In genomic region chr7:152149363-152149762, GRCh38 we compare ENCODE assay signal across 24 cellular contexts.
DNase-seq lines count a peak whose midpoint lies in the region; ATAC-seq, FAIRE-seq and TF ChIP-seq lines count a peak whose summit lies in the region.
"Had no signal": no experiment of that assay in that cellular context is flagged by ENCODE, and none has a peak within 500 bp of the region (broad histone marks: within the 10 kb centered on the region; RNA-seq: fewer than 3 reads in every experiment).

No MANE protein-coding gene starts in this region.

- DNase-seq in activated T-cell treated with anti-CD3 and anti-CD28 coated beads, Interleukin-2, amount 50 U/mL, for 72 hours: no peak
- no peak for DNase-seq in activated T-cell treated with anti-CD3 and anti-CD28 coated beads, Interleukin-2, amount 50 U/mL, for 48 hours
- DNase-seq in endothelial cell (ENCODE audit: low spot score) (no peak), coronary artery (ENCODE audit: low spot score) (no peak), sigmoid colon (no peak), HepG2 (ENCODE audit: low spot score) (no peak)
- DNase-seq: COR-L47, DMS79, GM23248, H9, HFFc6, KG1, NCI-H1092 treated with DMSO at 0.1 percent for 48 hours, NCI-H146, NCI-H2029 treated with DMSO at 0.1 percent for 48 hours, NCI-H2171, NCI-H345, NCI-H524 treated with DMSO at 0.1 percent for 48 hours, NCI-H82, Peyer's patch had no signal

- FAIRE-seq in HepG2 (lab: Jason Lieb, UNC): no peak
- FAIRE-seq: A204.1 had no signal

- 58 to 76% methylated on average over 6 of the region's 6 CpGs for WGBS in sigmoid colon, 2 donors
- 96% methylated on average over 6 of the region's 6 CpGs for WGBS in HepG2 (ENCODE audit: low lambda C conversion rate)

- intact Hi-C loops in sigmoid colon (cut with DNase I) (no loop called here), HepG2 (cut with micrococcal nuclease; ENCODE audit: unreplicated experiment) (no loop called here)

- H3K9me3 Mint-ChIP-seq in activated T-cell treated with anti-CD3 and anti-CD28 coated beads, Interleukin-2, amount 50 U/mL, for 72 hours: no peaks in the 10 kb centered on the region
- no peaks in the 10 kb centered on the region for H3K9me3 Mint-ChIP-seq in endothelial cell (ENCODE audit: unreplicated experiment)
- H3K9me3 Mint-ChIP-seq: CD14-positive monocyte, H9, HFFc6 had no signal

- H3K4me3 Mint-ChIP-seq in activated T-cell treated with anti-CD3 and anti-CD28 coated beads, Interleukin-2, amount 50 U/mL, for 72 hours: no peak overlapping the region
- H3K4me3 Mint-ChIP-seq in endothelial cell (ENCODE audit: unreplicated experiment): peak overlapping the region; percentile 10
- H3K4me3 Mint-ChIP-seq: CD14-positive monocyte, H9, HFFc6 had no signal

- in situ Hi-C loops in HepG2 (cut with HindIII; ENCODE audit: extremely low pct_ligation_motif_present, low pct_unique_long_range_greater_than_20kb): no loop called here

- H3K27ac Mint-ChIP-seq in activated T-cell treated with anti-CD3 and anti-CD28 coated beads, Interleukin-2, amount 50 U/mL, for 72 hours: peak overlapping the region; percentile 73
- H3K27ac Mint-ChIP-seq in endothelial cell (ENCODE audit: unreplicated experiment): no peak overlapping the region
- H3K27ac Mint-ChIP-seq: CD14-positive monocyte, H9, HFFc6 had no signal

- H3K9ac ChIP-seq in HepG2 (ENCODE audit: insufficient read depth, low read depth, low read length): no peak overlapping the region
- H3K9ac ChIP-seq: GM23248 had no signal

- POLR2A ChIA-PET in HepG2 (lab: Yijun Ruan, JAX): no interaction called here

- no peaks in the 10 kb centered on the region for H4K20me1 ChIP-seq in HepG2 (ENCODE audit: insufficient read depth, low read length)

- H3K4me3 ChIP-seq in coronary artery: no peak overlapping the region
- H3K4me3 ChIP-seq in sigmoid colon: no peak overlapping the region
- no peak overlapping the region for H3K4me3 ChIP-seq in HepG2 (replicated peaks in 1 of 3; ENCODE audit: insufficient read depth in 1 of 3, low read depth in 2 of 3, low read length in 3 of 3)
- H3K4me3 ChIP-seq: GM23248, Peyer's patch had no signal

- H3K27me3 Mint-ChIP-seq in activated T-cell treated with anti-CD3 and anti-CD28 coated beads, Interleukin-2, amount 50 U/mL, for 72 hours (ENCODE audit: low read depth): no peaks in the 10 kb centered on the region
- H3K27me3 Mint-ChIP-seq in endothelial cell (ENCODE audit: unreplicated experiment): no peaks in the 10 kb centered on the region

- H2AFZ ChIP-seq in HepG2 (ENCODE audit: low read length): no peak overlapping the region
- H2AFZ ChIP-seq: GM23248 had no signal

- no peaks in the 10 kb centered on the region for H3K27me3 ChIP-seq in sigmoid colon
- no peaks in the 10 kb centered on the region for H3K27me3 ChIP-seq in HepG2 (ENCODE audit: control insufficient read depth in 1 of 2, insufficient read depth in 2 of 2, low read length in 2 of 2)
- H3K27me3 ChIP-seq: Peyer's patch had no signal

- no peak for TF ChIP-seq CTCF in endothelial cell (IDR thresholded peaks at IDR 0.05; ENCODE audit: unreplicated experiment)
- TF ChIP-seq CTCF in coronary artery (IDR thresholded peaks at IDR 0.05): no peak
- no peak for TF ChIP-seq CTCF in sigmoid colon (IDR thresholded peaks at IDR 0.05)
- TF ChIP-seq CTCF in HepG2 (CRISPR knock-in tag; IDR thresholded peaks at IDR 0.05): no peak

- H3K36me3 ChIP-seq in sigmoid colon (peaks cover 51 to 100% (median 64%) of the 10 kb centered on the region in 4 donors), HepG2 (replicated peaks in 1 of 2; ENCODE audit: control insufficient read depth in 1 of 2, insufficient read depth in 2 of 2, low read length in 2 of 2) (peaks cover 23 to 70% of the 10 kb centered on the region in 2 experiments)

- no peak overlapping the region for H3K27ac ChIP-seq in coronary artery
- no peak overlapping the region for H3K27ac ChIP-seq in sigmoid colon
- H3K27ac ChIP-seq in HepG2 (ENCODE audit: extremely low read length, insufficient read depth, low read length): no peak overlapping the region
- H3K27ac ChIP-seq: GM23248, Peyer's patch had no signal

- H3K9me3 ChIP-seq in sigmoid colon (no peaks in the 10 kb centered on the region), HepG2 (ENCODE audit: low read length) (no peaks in the 10 kb centered on the region)
- H3K9me3 ChIP-seq: Peyer's patch had no signal

- TF ChIP-seq EP300 in sigmoid colon (IDR thresholded peaks at IDR 0.05) (no peak), HepG2 (IDR thresholded peaks at IDR 0.05; ENCODE audit: low read depth in 2 of 2, low read length in 2 of 2) (no peak), HepG2 (CRISPR knock-in tag; IDR thresholded peaks at IDR 0.05; ENCODE audit: borderline replicate concordance) (no peak)

- H3K4me2 ChIP-seq in HepG2 (ENCODE audit: low read depth, low read length): no peak overlapping the region

- no peaks in the 10 kb centered on the region for H3K79me2 ChIP-seq in HepG2 (ENCODE audit: insufficient read depth, low read length)

- CTCF ChIA-PET in HepG2 (lab: Yijun Ruan, JAX; ENCODE audit: low intra/inter-chr PET ratio, low total read pairs): no interaction called here

- no peak for TF ChIP-seq POLR2A in sigmoid colon (IDR thresholded peaks at IDR 0.05)
- TF ChIP-seq POLR2A in HepG2 (IDR thresholded peaks at IDR 0.05; ENCODE audit: insufficient read depth in 1 of 2, low read depth in 2 of 2, low read length in 2 of 2): no peak

- peaks cover 23% of the 10 kb centered on the region for H3K4me1 Mint-ChIP-seq in activated T-cell treated with anti-CD3 and anti-CD28 coated beads, Interleukin-2, amount 50 U/mL, for 72 hours (ENCODE audit: low read depth)
- peaks cover 11% of the 10 kb centered on the region for H3K4me1 Mint-ChIP-seq in endothelial cell (ENCODE audit: unreplicated experiment)
- H3K4me1 Mint-ChIP-seq: CD14-positive monocyte, H9 had no signal

- H3K4me1 ChIP-seq in sigmoid colon (no peaks in the 10 kb centered on the region), HepG2 (ENCODE audit: insufficient read depth, low read length) (no peaks in the 10 kb centered on the region)
- H3K4me1 ChIP-seq: Peyer's patch had no signal

- no peak for ATAC-seq in activated T-cell treated with anti-CD3 and anti-CD28 coated beads, Interleukin-2, amount 50 U/mL, for 72 hours (replicated peaks in 1 of 2)
- ATAC-seq in SK-N-SH treated with all-trans-retinoic acid at 6 μM for 48 hours: no peak
- ATAC-seq in GM21528 (IDR thresholded peaks at IDR 0.05; ENCODE audit: low FRiP score, unreplicated experiment): no peak
- ATAC-seq in HepG2: no peak

- TF ChIP-seq RAD21 in HepG2 (CRISPR knock-in tag; IDR thresholded peaks at IDR 0.05): no peak

- H3K36me3 Mint-ChIP-seq in activated T-cell treated with anti-CD3 and anti-CD28 coated beads, Interleukin-2, amount 50 U/mL, for 72 hours (ENCODE audit: insufficient read depth in 2 of 2): peaks cover 4 to 17% of the 10 kb centered on the region in 2 donors
- peaks cover 41% of the 10 kb centered on the region for H3K36me3 Mint-ChIP-seq in endothelial cell (ENCODE audit: low read depth, unreplicated experiment)

- BruUV-seq in HepG2 (replicated peaks; lab: Mats Ljungman, UMichigan): no TSS peak

TF ChIP-seq in SK-N-SH treated with all-trans-retinoic acid at 6 μM for 48 hours, 23 proteins besides CTCF, POLR2A, EP300 and RAD21:
- TF ChIP-seq TCF4 (CRISPR knock-in tag; IDR thresholded peaks at IDR 0.05; ENCODE audit: borderline replicate concordance): peak; percentile 58; the same call in 1 of the 2 replicates
- TF ChIP-seq, protein P1, sequence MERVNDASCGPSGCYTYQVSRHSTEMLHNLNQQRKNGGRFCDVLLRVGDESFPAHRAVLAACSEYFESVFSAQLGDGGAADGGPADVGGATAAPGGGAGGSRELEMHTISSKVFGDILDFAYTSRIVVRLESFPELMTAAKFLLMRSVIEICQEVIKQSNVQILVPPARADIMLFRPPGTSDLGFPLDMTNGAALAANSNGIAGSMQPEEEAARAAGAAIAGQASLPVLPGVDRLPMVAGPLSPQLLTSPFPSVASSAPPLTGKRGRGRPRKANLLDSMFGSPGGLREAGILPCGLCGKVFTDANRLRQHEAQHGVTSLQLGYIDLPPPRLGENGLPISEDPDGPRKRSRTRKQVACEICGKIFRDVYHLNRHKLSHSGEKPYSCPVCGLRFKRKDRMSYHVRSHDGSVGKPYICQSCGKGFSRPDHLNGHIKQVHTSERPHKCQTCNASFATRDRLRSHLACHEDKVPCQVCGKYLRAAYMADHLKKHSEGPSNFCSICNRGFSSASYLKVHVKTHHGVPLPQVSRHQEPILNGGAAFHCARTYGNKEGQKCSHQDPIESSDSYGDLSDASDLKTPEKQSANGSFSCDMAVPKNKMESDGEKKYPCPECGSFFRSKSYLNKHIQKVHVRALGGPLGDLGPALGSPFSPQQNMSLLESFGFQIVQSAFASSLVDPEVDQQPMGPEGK (CRISPR knock-in tag; IDR thresholded peaks at IDR 0.05; ENCODE audit: borderline replicate concordance): no peak

TF ChIP-seq in HepG2, 621 proteins besides CTCF, POLR2A, EP300 and RAD21 (continues in another document):
- TF ChIP-seq, protein P2, sequence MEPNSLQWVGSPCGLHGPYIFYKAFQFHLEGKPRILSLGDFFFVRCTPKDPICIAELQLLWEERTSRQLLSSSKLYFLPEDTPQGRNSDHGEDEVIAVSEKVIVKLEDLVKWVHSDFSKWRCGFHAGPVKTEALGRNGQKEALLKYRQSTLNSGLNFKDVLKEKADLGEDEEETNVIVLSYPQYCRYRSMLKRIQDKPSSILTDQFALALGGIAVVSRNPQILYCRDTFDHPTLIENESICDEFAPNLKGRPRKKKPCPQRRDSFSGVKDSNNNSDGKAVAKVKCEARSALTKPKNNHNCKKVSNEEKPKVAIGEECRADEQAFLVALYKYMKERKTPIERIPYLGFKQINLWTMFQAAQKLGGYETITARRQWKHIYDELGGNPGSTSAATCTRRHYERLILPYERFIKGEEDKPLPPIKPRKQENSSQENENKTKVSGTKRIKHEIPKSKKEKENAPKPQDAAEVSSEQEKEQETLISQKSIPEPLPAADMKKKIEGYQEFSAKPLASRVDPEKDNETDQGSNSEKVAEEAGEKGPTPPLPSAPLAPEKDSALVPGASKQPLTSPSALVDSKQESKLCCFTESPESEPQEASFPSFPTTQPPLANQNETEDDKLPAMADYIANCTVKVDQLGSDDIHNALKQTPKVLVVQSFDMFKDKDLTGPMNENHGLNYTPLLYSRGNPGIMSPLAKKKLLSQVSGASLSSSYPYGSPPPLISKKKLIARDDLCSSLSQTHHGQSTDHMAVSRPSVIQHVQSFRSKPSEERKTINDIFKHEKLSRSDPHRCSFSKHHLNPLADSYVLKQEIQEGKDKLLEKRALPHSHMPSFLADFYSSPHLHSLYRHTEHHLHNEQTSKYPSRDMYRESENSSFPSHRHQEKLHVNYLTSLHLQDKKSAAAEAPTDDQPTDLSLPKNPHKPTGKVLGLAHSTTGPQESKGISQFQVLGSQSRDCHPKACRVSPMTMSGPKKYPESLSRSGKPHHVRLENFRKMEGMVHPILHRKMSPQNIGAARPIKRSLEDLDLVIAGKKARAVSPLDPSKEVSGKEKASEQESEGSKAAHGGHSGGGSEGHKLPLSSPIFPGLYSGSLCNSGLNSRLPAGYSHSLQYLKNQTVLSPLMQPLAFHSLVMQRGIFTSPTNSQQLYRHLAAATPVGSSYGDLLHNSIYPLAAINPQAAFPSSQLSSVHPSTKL (CRISPR knock-in tag; IDR thresholded peaks at IDR 0.05): no peak
